Comparison of ENCODE assay signal across 20 cellular contexts in genomic region chr6:75494290-75494689, GRCh38. TPM values are rescaled to one million over a fixed set of nuclear protein-coding genes. Genes with fewer than 3 reads are reported as not detected.
A peak's percentile ranks its signal among the peaks of the same experiment; 100 is the strongest.
DNase-seq lines count a peak whose midpoint lies in the region; TF ChIP-seq lines count a peak whose summit lies in the region.
"Had no signal": no experiment of that assay in that cellular context is flagged by ENCODE, and none has a peak within 500 bp of the region (broad histone marks: within the 10 kb centered on the region; RNA-seq: fewer than 3 reads in every experiment).

No MANE protein-coding gene starts in this region.

- H3K4me1 ChIP-seq in OCI-LY3 (ENCODE audit: low read length) (peaks cover 48% of the 10 kb centered on the region), subcutaneous abdominal adipose tissue (ENCODE audit: control insufficient read depth in 5 of 5, insufficient read depth in 5 of 5, low read length in 5 of 5) (peaks cover 5 to 39% (median 7%) of the 10 kb centered on the region in 5 donors)

- peak overlapping the region; percentile 20; the same call in 1 of the 2 replicates for H3K9ac ChIP-seq in OCI-LY3 (ENCODE audit: low read length)
- peak overlapping the region in 1 of 5 donors; percentile 53 for H3K9ac ChIP-seq in subcutaneous abdominal adipose tissue (ENCODE audit: low read length in 5 of 5)

- peak overlapping the region; percentile 3 for H3K27ac Mint-ChIP-seq in chondrocyte (ENCODE audit: unreplicated experiment)
- H3K27ac Mint-ChIP-seq in mesothelial cell of epicardium = peak overlapping the region; percentile 88
- H3K27ac Mint-ChIP-seq: activated naive CD4-positive, alpha-beta T cell treated with anti-CD3 and anti-CD28 coated beads, Interleukin-2, amount 50 U/mL, for 24 hours; CD8-positive, alpha-beta memory T cell; dendritic cell treated with granulocyte-macrophage colony-stimulating factor and Interleukin-4, amounts not matched to agents 40 ng/mL and 50 ng/mL, for 4 days; stimulated activated naive CD8-positive, alpha-beta T cell treated with anti-CD3 and anti-CD28 coated beads, Interleukin-15, Interleukin-2, amounts not matched to agents 100 ng/mL and 50 ng/mL, for 24 hours; T-helper 2 cell treated with Interferon-gamma antibody and Interleukin-4, amounts not matched to agents 5 μg/mL and 100 μg/mL, for 36 hours had no signal

- no peak for TF ChIP-seq CTCF in OCI-LY3 (IDR thresholded peaks at IDR 0.05; ENCODE audit: low read depth, low read length)
- no peak for TF ChIP-seq CTCF in chondrocyte (IDR thresholded peaks at IDR 0.05)
- no peak for TF ChIP-seq CTCF in mesothelial cell of epicardium (IDR thresholded peaks at IDR 0.05; ENCODE audit: unreplicated experiment)

- H4K20me1 ChIP-seq in OCI-LY3 (ENCODE audit: insufficient read depth, low read length) = no peaks in the 10 kb centered on the region

- H3K4me2 ChIP-seq in OCI-LY3 (ENCODE audit: low read length) = peak overlapping the region; percentile 81

- no peaks in the 10 kb centered on the region for H3K79me2 ChIP-seq in OCI-LY3 (ENCODE audit: low read length)

- DNase-seq in chondrocyte (ENCODE audit: low spot score) = no peak
- no peak for DNase-seq in mesothelial cell of epicardium (ENCODE audit: low spot score in 2 of 2, unreplicated experiment in 2 of 2)
- no peak for DNase-seq in NCI-H446 treated with DMSO at 0.1 percent for 48 hours (lab: John Stamatoyannopoulos, UW)
- DNase-seq in kidney glomerular epithelial cell (lab: John Stamatoyannopoulos, UW) = no peak
- DNase-seq in anterior cingulate cortex (lab: John Stamatoyannopoulos, UW) = no peak
- DNase-seq: activated CD4-positive, CD25-positive, alpha-beta regulatory T cell; activated CD8-positive, alpha-beta memory T cell treated with anti-CD3 and anti-CD28 coated beads for 24 hours; activated T-cell treated with anti-CD3 and anti-CD28 coated beads, Interleukin-2, amount 50 U/mL, for 48 hours; CD8-positive, alpha-beta memory T cell; DMS79 treated with DMSO at 0.1 percent for 48 hours; foreskin melanocyte; NCI-H1436 treated with DMSO at 0.1 percent for 48 hours; stimulated activated CD4-positive, alpha-beta T cell treated with anti-CD3 and anti-CD28 coated beads, Interleukin-2, amount 100 ng/mL, for 48 hours had no signal

- H3K36me3 Mint-ChIP-seq in chondrocyte (ENCODE audit: low read depth) (no peaks in the 10 kb centered on the region), mesothelial cell of epicardium (no peaks in the 10 kb centered on the region)
- H3K36me3 Mint-ChIP-seq: activated naive CD4-positive, alpha-beta T cell treated with anti-CD3 and anti-CD28 coated beads, Interleukin-2, amount 50 U/mL, for 24 hours; CD8-positive, alpha-beta memory T cell had no signal

- H3K9me3 ChIP-seq in OCI-LY3 (ENCODE audit: insufficient read depth, low read length) = no peaks in the 10 kb centered on the region
- H3K9me3 ChIP-seq in subcutaneous abdominal adipose tissue (ENCODE audit: control insufficient read depth in 5 of 5, low read length in 5 of 5) = no peaks in the 10 kb centered on the region

- H3K27ac ChIP-seq in OCI-LY3 (ENCODE audit: low read length) = no peak overlapping the region
- peak overlapping the region; percentile 85 for H3K27ac ChIP-seq in subcutaneous abdominal adipose tissue (ENCODE audit: low read depth, low read length)

- no peaks in the 10 kb centered on the region for H3K9me3 Mint-ChIP-seq in chondrocyte (ENCODE audit: low read depth)
- no peaks in the 10 kb centered on the region for H3K9me3 Mint-ChIP-seq in mesothelial cell of epicardium
- H3K9me3 Mint-ChIP-seq: activated naive CD4-positive, alpha-beta T cell treated with anti-CD3 and anti-CD28 coated beads, Interleukin-2, amount 50 U/mL, for 24 hours; CD8-positive, alpha-beta memory T cell; dendritic cell treated with granulocyte-macrophage colony-stimulating factor and Interleukin-4, amounts not matched to agents 40 ng/mL and 50 ng/mL, for 4 days; stimulated activated naive CD8-positive, alpha-beta T cell treated with anti-CD3 and anti-CD28 coated beads, Interleukin-15, Interleukin-2, amounts not matched to agents 100 ng/mL and 50 ng/mL, for 24 hours; T-helper 2 cell treated with Interferon-gamma antibody and Interleukin-4, amounts not matched to agents 5 μg/mL and 100 μg/mL, for 36 hours had no signal

- H3K4me3 Mint-ChIP-seq in chondrocyte (ENCODE audit: unreplicated experiment) (no peak overlapping the region), mesothelial cell of epicardium (peak overlapping the region; percentile 66)
- H3K4me3 Mint-ChIP-seq: activated naive CD4-positive, alpha-beta T cell treated with anti-CD3 and anti-CD28 coated beads, Interleukin-2, amount 50 U/mL, for 24 hours; CD8-positive, alpha-beta memory T cell; dendritic cell treated with granulocyte-macrophage colony-stimulating factor and Interleukin-4, amounts not matched to agents 40 ng/mL and 50 ng/mL, for 4 days; stimulated activated naive CD8-positive, alpha-beta T cell treated with anti-CD3 and anti-CD28 coated beads, Interleukin-15, Interleukin-2, amounts not matched to agents 100 ng/mL and 50 ng/mL, for 24 hours; T-helper 2 cell treated with Interferon-gamma antibody and Interleukin-4, amounts not matched to agents 5 μg/mL and 100 μg/mL, for 36 hours had no signal

- H3K4me3 ChIP-seq in OCI-LY3 (ENCODE audit: low read length) (peak overlapping the region; percentile 64), subcutaneous abdominal adipose tissue (ENCODE audit: low read depth in 1 of 5, low read length in 5 of 5) (peak overlapping the region in 2 of 5 donors; percentile 67 to 78)

- H3K27me3 Mint-ChIP-seq in chondrocyte (ENCODE audit: low read depth) (no peaks in the 10 kb centered on the region), mesothelial cell of epicardium (ENCODE audit: low read depth) (no peaks in the 10 kb centered on the region)

- H3K36me3 ChIP-seq in OCI-LY3 (replicated peaks; ENCODE audit: low read depth, low read length) (no peaks in the 10 kb centered on the region), subcutaneous abdominal adipose tissue (ENCODE audit: control insufficient read depth in 5 of 5, insufficient read depth in 5 of 5, low read length in 5 of 5) (no peaks in the 10 kb centered on the region)
- H3K36me3 ChIP-seq: brain microvascular endothelial cell had no signal

- H2AFZ ChIP-seq in OCI-LY3 (ENCODE audit: low read depth, low read length) = no peak overlapping the region

- H3K4me1 Mint-ChIP-seq in chondrocyte (ENCODE audit: low read depth) (peaks cover 53% of the 10 kb centered on the region), mesothelial cell of epicardium (peaks cover 70% of the 10 kb centered on the region)

- H3K27me3 ChIP-seq in OCI-LY3 (ENCODE audit: low read depth, low read length) (no peaks in the 10 kb centered on the region), subcutaneous abdominal adipose tissue (ENCODE audit: control insufficient read depth in 5 of 5, insufficient read depth in 4 of 5, low read length in 5 of 5) (peaks cover 0 to 10% (median 3%) of the 10 kb centered on the region in 5 donors)
- H3K27me3 ChIP-seq: brain microvascular endothelial cell had no signal

RNA-seq across cellular contexts. Expression of gene FILIP1, which starts 0.7 kb away (rescaled TPM):
- total RNA-seq in chondrocyte (0.51 to 7.1 TPM (median 7.0 TPM) in 3 replicates), mesothelial cell of epicardium (9.7 to 11.3 TPM (median 10.4 TPM) in 3 replicates)
- total RNA-seq: CD8-positive, alpha-beta memory T cell had no signal
